Comparison of ENCODE assay signal across 28 cellular contexts in genomic region chr14:103875010-103875409, GRCh38. TPM values are rescaled to one million over a fixed set of nuclear protein-coding genes. Genes with fewer than 3 reads are reported as not detected.
"Had no signal": no experiment of that assay in that cellular context is flagged by ENCODE, and none has a peak within 500 bp of the region (broad histone marks: within the 10 kb centered on the region; RNA-seq: fewer than 3 reads in every experiment).

No MANE protein-coding gene starts in this region.

- ATAC-seq: activated CD4-positive, CD25-positive, alpha-beta regulatory T cell treated with anti-CD3 and anti-CD28 coated beads, Interleukin-2, amount 50 U/mL, for 24 hours; body of pancreas; left lung; lower lobe of right lung; naive thymus-derived CD8-positive, alpha-beta T cell; stimulated activated naive B cell treated with anti-CD40 and anti-IgM and Interleukin-4, amounts not matched to agents 10 μg/mL and 1 μg/mL and 100 μg/mL, for 72 hours had no signal

- DNase-seq: activated CD4-positive, alpha-beta T cell treated with anti-CD3 and anti-CD28 coated beads for 48 hours; activated CD4-positive, alpha-beta T cell treated with anti-CD3 and anti-CD28 coated beads, Interleukin-2, amount 50 U/mL, for 48 hours; activated CD8-positive, alpha-beta memory T cell treated with anti-CD3 and anti-CD28 coated beads for 24 hours; activated effector memory CD4-positive, alpha-beta T cell treated with Interleukin-2 at 50 U/mL for 16 hours; activated naive CD4-positive, alpha-beta T cell treated with anti-CD3 and anti-CD28 coated beads, Interleukin-2, amount 50 U/mL, for 16 hours; adrenal gland; aorta; body of pancreas; cerebellar nuclear complex; colonic mucosa; effector CD8-positive, alpha-beta T cell; left lung; lower lobe of right lung; mesenchymal stem cell; naive thymus-derived CD8-positive, alpha-beta T cell; stimulated activated CD4-positive, alpha-beta T cell treated with anti-CD3 and anti-CD28 coated beads, Interleukin-15, amount 100 ng/mL, for 24 hours; stimulated activated CD4-positive, alpha-beta T cell treated with anti-CD3 and anti-CD28 coated beads, Interleukin-2, amount 100 ng/mL, for 24 hours; stimulated activated naive B cell treated with anti-CD40 and anti-IgM and Interleukin-4, amounts not matched to agents 10 μg/mL and 1 μg/mL and 100 μg/mL, for 72 hours; T1000; tibial artery; WERI-Rb-1 had no signal

- FAIRE-seq: endometrium, frontal cortex, islet of Langerhans had no signal

- H3K4me3 ChIP-seq: adrenal gland, body of pancreas, cardiac muscle cell, colonic mucosa, left lung, lower lobe of right lung, right atrium auricular region, suprapubic skin, tibial artery had no signal

- H3K9me3 Mint-ChIP-seq: naive thymus-derived CD8-positive, alpha-beta T cell; stimulated activated naive B cell treated with anti-CD40 and anti-IgM and Interleukin-4, amounts not matched to agents 10 μg/mL and 1 μg/mL and 100 μg/mL, for 72 hours had no signal

- H3K27ac Mint-ChIP-seq: stimulated activated naive B cell treated with anti-CD40 and anti-IgM and Interleukin-4, amounts not matched to agents 10 μg/mL and 1 μg/mL and 100 μg/mL, for 72 hours had no signal

- H3K4me3 Mint-ChIP-seq: stimulated activated naive B cell treated with anti-CD40 and anti-IgM and Interleukin-4, amounts not matched to agents 10 μg/mL and 1 μg/mL and 100 μg/mL, for 72 hours had no signal

- H3K36me3 Mint-ChIP-seq: naive thymus-derived CD8-positive, alpha-beta T cell had no signal

- H3K27me3 Mint-ChIP-seq: naive thymus-derived CD8-positive, alpha-beta T cell had no signal

- H3K36me3 ChIP-seq: adrenal gland, cardiac muscle cell, colonic mucosa, left lung, lower lobe of right lung, right atrium auricular region, suprapubic skin, tibial artery, WERI-Rb-1 had no signal

- H3K9me3 ChIP-seq: adrenal gland, body of pancreas, colonic mucosa, left lung, lower lobe of right lung, right atrium auricular region, suprapubic skin, tibial artery had no signal

- H3K27me3 ChIP-seq: adrenal gland, body of pancreas, cardiac muscle cell, colonic mucosa, right atrium auricular region, suprapubic skin had no signal

- H3K27ac ChIP-seq: adrenal gland, body of pancreas, cardiac muscle cell, colonic mucosa, left lung, lower lobe of right lung, right atrium auricular region, suprapubic skin, tibial artery, WERI-Rb-1 had no signal

RNA-seq across cellular contexts. Expression of gene TDRD9, which starts 53.2 kb away (rescaled TPM):
- total RNA-seq: cardiac muscle cell had no signal
